Comparison of ENCODE assay signal across 10 cellular contexts in genomic region chr10:79286318-79286951, GRCh38.
DNase-seq lines count a peak whose midpoint lies in the region; ATAC-seq, FAIRE-seq and TF ChIP-seq lines count a peak whose summit lies in the region.
"Had no signal": no experiment of that assay in that cellular context is flagged by ENCODE, and none has a peak within 500 bp of the region (broad histone marks: within the 10 kb centered on the region; RNA-seq: fewer than 3 reads in every experiment).

No MANE protein-coding gene starts in this region.

- no peak overlapping the region for H2AFZ ChIP-seq in keratinocyte (ENCODE audit: control insufficient read depth, low read length)

- ATAC-seq in HG03135 (IDR thresholded peaks at IDR 0.05; ENCODE audit: unreplicated experiment) = peak; percentile 91
- ATAC-seq in activated naive CD4-positive, alpha-beta T cell treated with anti-CD3 and anti-CD28 coated beads, Interleukin-2, amount 50 U/mL, for 72 hours = peak; percentile 83 to 93
- ATAC-seq: A549 had no signal

- H3K9me1 ChIP-seq in keratinocyte (ENCODE audit: control insufficient read depth, extremely low read depth, insufficient read depth, low read length) = no peaks in the 10 kb centered on the region

- TF ChIP-seq CTCF in keratinocyte (optimal IDR thresholded peaks at IDR 0.05 in 1 of 3, IDR thresholded peaks at IDR 0.05 in 1 of 3, conservative IDR thresholded peaks at IDR 0.05 in 1 of 3; ENCODE audit: extremely low read depth in 1 of 3, insufficient read depth in 2 of 3, low read length in 3 of 3) (no peak), progenitor cell of endocrine pancreas (IDR thresholded peaks at IDR 0.05; ENCODE audit: unreplicated experiment) (no peak)

- H4K20me1 ChIP-seq in keratinocyte (ENCODE audit: control insufficient read depth, extremely low read depth, insufficient read depth, low read length) = peaks cover 4% of the 10 kb centered on the region

- dilution Hi-C loops in keratinocyte (cut with MboI; ENCODE audit: extremely low pct_ligation_motif_present, low sequenced_read_pairs) = no loop called here

- H3K36me3 Mint-ChIP-seq in activated naive CD4-positive, alpha-beta T cell treated with anti-CD3 and anti-CD28 coated beads, Interleukin-2, amount 50 U/mL, for 72 hours = no peaks in the 10 kb centered on the region
- H3K36me3 Mint-ChIP-seq in progenitor cell of endocrine pancreas (ENCODE audit: insufficient read depth) = peaks cover 13% of the 10 kb centered on the region

- H3K4me3 Mint-ChIP-seq in progenitor cell of endocrine pancreas (ENCODE audit: low read depth) = no peak overlapping the region

- H3K4me1 Mint-ChIP-seq in progenitor cell of endocrine pancreas (ENCODE audit: low read depth) = no peaks in the 10 kb centered on the region

- no peaks in the 10 kb centered on the region for H3K9me3 Mint-ChIP-seq in activated naive CD4-positive, alpha-beta T cell treated with anti-CD3 and anti-CD28 coated beads, Interleukin-2, amount 50 U/mL, for 72 hours
- H3K9me3 Mint-ChIP-seq in progenitor cell of endocrine pancreas (ENCODE audit: low read depth) = no peaks in the 10 kb centered on the region

- H3K4me3 ChIP-seq in keratinocyte (ENCODE audit: control insufficient read depth in 2 of 3, extremely low read depth in 1 of 3, insufficient read depth in 2 of 3, low read depth in 1 of 3, low read length in 3 of 3) = no peak overlapping the region
- H3K4me3 ChIP-seq: A549, gastrocnemius medialis had no signal

- H3K9me3 ChIP-seq in keratinocyte (ENCODE audit: control insufficient read depth, low read depth, low read length) = no peaks in the 10 kb centered on the region
- H3K9me3 ChIP-seq: A549, gastrocnemius medialis had no signal

- FAIRE-seq in keratinocyte (lab: Jason Lieb, UNC) = peak; percentile 74
- FAIRE-seq: A549 had no signal

- peak overlapping the region; percentile 85 to 96 for H3K27ac Mint-ChIP-seq in activated naive CD4-positive, alpha-beta T cell treated with anti-CD3 and anti-CD28 coated beads, Interleukin-2, amount 50 U/mL, for 72 hours
- H3K27ac Mint-ChIP-seq in progenitor cell of endocrine pancreas = no peak overlapping the region

- H3K36me3 ChIP-seq in keratinocyte (ENCODE audit: control insufficient read depth in 2 of 2, extremely low read depth in 1 of 2, insufficient read depth in 2 of 2, low read length in 2 of 2) = peaks cover 3 to 9% of the 10 kb centered on the region in 2 experiments

- no peaks in the 10 kb centered on the region for H3K79me2 ChIP-seq in keratinocyte (ENCODE audit: control insufficient read depth, insufficient read depth, low read length)

- H3K4me2 ChIP-seq in keratinocyte (ENCODE audit: control insufficient read depth, extremely low read depth, insufficient read depth, low read depth, low read length) = peak overlapping the region; percentile 41
- H3K4me2 ChIP-seq: A549 had no signal

- H3K27me3 ChIP-seq in keratinocyte (ENCODE audit: control insufficient read depth, extremely low read depth, insufficient read depth, low read length) = no peaks in the 10 kb centered on the region
- H3K27me3 ChIP-seq: gastrocnemius medialis had no signal

- peak; percentile 15 for DNase-seq in NCI-H1436 (lab: John Stamatoyannopoulos, UW)
- no peak for DNase-seq in NCI-H1436 treated with DMSO at 0.1 percent for 48 hours (lab: John Stamatoyannopoulos, UW)
- peak; percentile 94 for DNase-seq in SKM-1 (lab: John Stamatoyannopoulos, UW; ENCODE audit: unreplicated experiment)
- DNase-seq in activated naive CD4-positive, alpha-beta T cell treated with anti-CD3 and anti-CD28 coated beads, Interleukin-2, amount 50 U/mL, for 72 hours (ENCODE audit: low spot score in 2 of 2) = peak; percentile 80 to 88
- DNase-seq in keratinocyte (ENCODE audit: low read depth, low spot score) = peak; percentile 32
- DNase-seq in stimulated activated CD4-positive, alpha-beta T cell treated with anti-CD3 and anti-CD28 coated beads, TNF-alpha, amount 100 ng/mL, for 1 hour (ENCODE audit: low read depth in 3 of 3, low spot score in 1 of 3) = peak; percentile 59 to 70 (median 60)
- no peak for DNase-seq in progenitor cell of endocrine pancreas (ENCODE audit: low spot score, unreplicated experiment)
- DNase-seq: gastrocnemius medialis had no signal

- no peak overlapping the region for H3K9ac ChIP-seq in keratinocyte (ENCODE audit: control insufficient read depth, extremely low read depth, insufficient read depth, low read length)

- no peaks in the 10 kb centered on the region for H3K27me3 Mint-ChIP-seq in progenitor cell of endocrine pancreas

- H3K4me1 ChIP-seq in keratinocyte (ENCODE audit: control insufficient read depth, extremely low read depth, insufficient read depth, low read length) = peaks cover 12% of the 10 kb centered on the region
- H3K4me1 ChIP-seq: A549 had no signal

- H3K27ac ChIP-seq in keratinocyte (ENCODE audit: control insufficient read depth, insufficient read depth, low read length) = no peak overlapping the region
- H3K27ac ChIP-seq: A549 had no signal

Comparison
In these comparisons a context has a peak if more than half of its experiments do, and no peak if none do; other contexts are left out.
1. DNase-seq: peak in NCI-H1436 (single experiment), SKM-1 (single experiment), activated naive CD4-positive, alpha-beta T cell treated with anti-CD3 and anti-CD28 coated beads, Interleukin-2, amount 50 U/mL, for 72 hours (2 of 2), keratinocyte (single experiment) and stimulated activated CD4-positive, alpha-beta T cell treated with anti-CD3 and anti-CD28 coated beads, TNF-alpha, amount 100 ng/mL, for 1 hour (3 of 3); none in NCI-H1436 treated with DMSO at 0.1 percent for 48 hours (single experiment) and progenitor cell of endocrine pancreas (single experiment).